In genomic region chr15:48702569-48703239, GRCh38 we compare ENCODE assay signal across 19 cellular contexts. TPM values are rescaled to one million over a fixed set of nuclear protein-coding genes. Genes with fewer than 3 reads are reported as not detected.
DNase-seq lines count a peak whose midpoint lies in the region; ATAC-seq, FAIRE-seq and TF ChIP-seq lines count a peak whose summit lies in the region.
"Had no signal": no experiment of that assay in that cellular context is flagged by ENCODE, and none has a peak within 500 bp of the region (broad histone marks: within the 10 kb centered on the region; RNA-seq: fewer than 3 reads in every experiment).

No MANE protein-coding gene starts in this region.

- no peak for TF ChIP-seq RAD21 in IMR-90 (IDR thresholded peaks at IDR 0.05; ENCODE audit: low read length)

- H3K4ac ChIP-seq in IMR-90 (ENCODE audit: low read depth, low read length) (peak overlapping the region; percentile 76; the same call in 1 of the 2 replicates), mesenchymal stem cell (ENCODE audit: low read depth in 1 of 2, low read length in 2 of 2) (no peak overlapping the region)

- H3K14ac ChIP-seq in IMR-90 (replicated peaks; ENCODE audit: low read depth, low read length) (peak overlapping the region; percentile 69), mesenchymal stem cell (ENCODE audit: low read length in 2 of 2) (no peak overlapping the region)

- H3K27me3 Mint-ChIP-seq in astrocyte (ENCODE audit: low read depth, unreplicated experiment), result no peaks in the 10 kb centered on the region
- H3K27me3 Mint-ChIP-seq: T-helper 17 cell had no signal

- POLR2A ChIA-PET in IMR-90 (lab: Charles Lee; ENCODE audit: unreplicated experiment), result interaction anchor here (0.5 to 0.7 kb wide), 2 partner anchors 9 to 64 kb away, joined by 3 to 4 read pairs; no protein-coding TSS in a partner anchor

- in situ Hi-C loops in IMR-90 (cut with MboI; ENCODE audit: low sequenced_read_pairs), result loop anchor here (25.0 kb wide), 1 partner anchor 1435 kb away; no protein-coding TSS in a partner anchor

- no peaks in the 10 kb centered on the region for H4K20me1 ChIP-seq in IMR-90 (ENCODE audit: insufficient read depth, low read length)
- no peaks in the 10 kb centered on the region for H4K20me1 ChIP-seq in astrocyte (ENCODE audit: insufficient read depth, low read length)

- H3K18ac ChIP-seq in IMR-90 (ENCODE audit: low read depth, low read length) (0 out of 2 replicates have a peak overlapping the region, but pooled peaks have one; percentile 36), mesenchymal stem cell (ENCODE audit: low read depth in 1 of 2, low read length in 2 of 2) (no peak overlapping the region)

- no peak overlapping the region for H2BK12ac ChIP-seq in mesenchymal stem cell (ENCODE audit: low read length in 2 of 2)

- H2AFZ ChIP-seq in IMR-90 (replicated peaks; ENCODE audit: low read length, poor library complexity), result no peak overlapping the region
- no peak overlapping the region for H2AFZ ChIP-seq in astrocyte (ENCODE audit: low read depth, low read length)
- H2AFZ ChIP-seq in mesenchymal stem cell (ENCODE audit: low read depth, low read length), result no peak overlapping the region

- DNase-seq in GM18507 (ENCODE audit: extremely low spot score, insufficient read length, low read depth) (no peak), IMR-90 (no peak), astrocyte (ENCODE audit: low read depth) (no peak), mesenchymal stem cell (no peak), H7 (no peak), lower leg skin (ENCODE audit: low spot score in 2 of 2) (no peak), omental fat pad (ENCODE audit: low spot score) (no peak)
- DNase-seq: ACHN, AML-193, DMS79, KG1, NCI-H1417, NCI-H187 treated with DMSO at 0.1 percent for 48 hours, NCI-H345, NCI-H526, T-helper 17 cell had no signal

- H3K27ac ChIP-seq in IMR-90 (ENCODE audit: insufficient read depth, low read length) (no peak overlapping the region), astrocyte (ENCODE audit: low read depth, low read length) (peak overlapping the region; percentile 10), mesenchymal stem cell (ENCODE audit: low read length, poor library complexity, severe bottlenecking) (no peak overlapping the region)
- H3K27ac ChIP-seq: C4-2B had no signal

- peak overlapping the region; percentile 82 for H2BK20ac ChIP-seq in IMR-90 (ENCODE audit: low read depth, low read length)

- H2AK9ac ChIP-seq in IMR-90 (replicated peaks; ENCODE audit: low read depth, low read length, poor library complexity), result no peak overlapping the region

- H3K27ac Mint-ChIP-seq in astrocyte (ENCODE audit: unreplicated experiment), result peak overlapping the region; percentile 94
- H3K27ac Mint-ChIP-seq: T-helper 17 cell had no signal

- no peak overlapping the region for H3K4me2 ChIP-seq in IMR-90 (ENCODE audit: low read depth, low read length)
- peak overlapping the region; percentile 46 for H3K4me2 ChIP-seq in astrocyte (ENCODE audit: low read length)
- H3K4me2 ChIP-seq in mesenchymal stem cell (ENCODE audit: low read length, poor library complexity, severe bottlenecking), result no peak overlapping the region

- intact Hi-C loops in IMR-90 (cut with micrococcal nuclease), result no loop called here
- intact Hi-C loops in lower leg skin (cut with DNase I; ENCODE audit: low total_unique reads), result no loop called here

- no peak overlapping the region for H2BK5ac ChIP-seq in IMR-90 (ENCODE audit: low read depth, low read length, poor library complexity, severe bottlenecking)
- no peak overlapping the region for H2BK5ac ChIP-seq in mesenchymal stem cell (ENCODE audit: low read depth, low read length, poor library complexity, severe bottlenecking)

- no peak overlapping the region; the same call in 1 of the 2 replicates for H4K5ac ChIP-seq in IMR-90 (ENCODE audit: low read depth, low read length)

- H2BK120ac ChIP-seq in IMR-90 (ENCODE audit: low read depth, low read length) (peak overlapping the region; percentile 82), mesenchymal stem cell (ENCODE audit: low read depth, low read length) (no peak overlapping the region)

- dilution Hi-C loops in IMR-90 (cut with HindIII; ENCODE audit: low sequenced_read_pairs, unreplicated experiment), result no loop called here

- peak overlapping the region; percentile 50; the same call in 1 of the 2 replicates for H4K91ac ChIP-seq in IMR-90 (ENCODE audit: insufficient read depth, low read depth, low read length)
- H4K91ac ChIP-seq in mesenchymal stem cell (ENCODE audit: low read length), result no peak overlapping the region

- peak overlapping the region in 1 of 2 experiments; percentile 70; a peak in 2 of 4 replicates for H4K8ac ChIP-seq in IMR-90 (ENCODE audit: low read depth in 2 of 2, low read length in 2 of 2)
- no peak overlapping the region for H4K8ac ChIP-seq in mesenchymal stem cell (ENCODE audit: low read length)

- no peaks in the 10 kb centered on the region for H3K79me2 ChIP-seq in astrocyte (ENCODE audit: insufficient read depth, low read length)

- H3K9me3 ChIP-seq in IMR-90 (ENCODE audit: control insufficient read depth, insufficient read depth, low read length) (no peaks in the 10 kb centered on the region), astrocyte (ENCODE audit: insufficient read depth, low read depth, low read length) (peaks cover 4% of the 10 kb centered on the region), mesenchymal stem cell (ENCODE audit: control insufficient read depth, low read length) (peaks cover 14% of the 10 kb centered on the region)

- no peak overlapping the region for H3K9ac ChIP-seq in IMR-90 (ENCODE audit: low read depth, low read length)
- H3K9ac ChIP-seq in astrocyte (ENCODE audit: low read length), result no peak overlapping the region
- H3K9ac ChIP-seq in mesenchymal stem cell (ENCODE audit: low read length), result peak overlapping the region; percentile 48

- no peak for TF ChIP-seq CTCF in IMR-90 (conservative IDR thresholded peaks at IDR 0.05; ENCODE audit: low read depth, low read length)
- TF ChIP-seq CTCF in astrocyte (IDR thresholded peaks at IDR 0.05; ENCODE audit: insufficient read depth, low read depth, low read length), result no peak
- no peak for TF ChIP-seq CTCF in lower leg skin (IDR thresholded peaks at IDR 0.05)
- no peak for TF ChIP-seq CTCF in omental fat pad (IDR thresholded peaks at IDR 0.05)

- H3K36me3 Mint-ChIP-seq in astrocyte (ENCODE audit: low read depth, unreplicated experiment), result peaks cover 2% of the 10 kb centered on the region

- H3K27me3 ChIP-seq in IMR-90 (ENCODE audit: control insufficient read depth, insufficient read depth, low read length) (no peaks in the 10 kb centered on the region), astrocyte (ENCODE audit: insufficient read depth, low read length) (no peaks in the 10 kb centered on the region), mesenchymal stem cell (ENCODE audit: control insufficient read depth in 1 of 2, insufficient read depth in 1 of 2, low read length in 2 of 2) (no peaks in the 10 kb centered on the region), H7 (ENCODE audit: control insufficient read depth, insufficient read depth, low read length) (no peaks in the 10 kb centered on the region)

- peak; percentile 56 for ATAC-seq in IMR-90 (ENCODE audit: low read depth)
- ATAC-seq in omental fat pad (ENCODE audit: low FRiP score), result no peak
- ATAC-seq in HG03097 (IDR thresholded peaks at IDR 0.05; ENCODE audit: low FRiP score, unreplicated experiment), result no peak
- ATAC-seq: T-helper 17 cell had no signal

- CTCF ChIA-PET in IMR-90 (lab: Yijun Ruan, JAX), result no interaction called here

- no peak for TF ChIP-seq POLR2A in IMR-90 (IDR thresholded peaks at IDR 0.05; ENCODE audit: low read depth, low read length)
- TF ChIP-seq POLR2A in lower leg skin (IDR thresholded peaks at IDR 0.05), result no peak

- H2AK5ac ChIP-seq in IMR-90 (ENCODE audit: low read depth, low read length) (peak overlapping the region; percentile 13; the same call in 1 of the 2 replicates), mesenchymal stem cell (ENCODE audit: low read length, severe bottlenecking) (no peak overlapping the region)

- FAIRE-seq in GM18507 (lab: Jason Lieb, UNC) (peak; percentile 26), astrocyte (lab: Jason Lieb, UNC) (no peak)
- FAIRE-seq: H1 had no signal

- H2BK15ac ChIP-seq in IMR-90 (ENCODE audit: low read depth, low read length), result peak overlapping the region; percentile 70; the same call in 1 of the 3 replicates
- H2BK15ac ChIP-seq in mesenchymal stem cell (ENCODE audit: low read depth, poor library complexity, severe bottlenecking), result no peak overlapping the region

- peaks cover 2% of the 10 kb centered on the region; the same call in 1 of the 2 replicates for H3K4me1 ChIP-seq in IMR-90 (ENCODE audit: control insufficient read depth, insufficient read depth, low read length)
- H3K4me1 ChIP-seq in astrocyte (ENCODE audit: insufficient read depth, low read length), result peaks cover 7% of the 10 kb centered on the region
- no peaks in the 10 kb centered on the region for H3K4me1 ChIP-seq in mesenchymal stem cell (ENCODE audit: control insufficient read depth, insufficient read depth, low read depth, low read length)

- H3K4me3 ChIP-seq in IMR-90 (ENCODE audit: insufficient read depth, low read depth, low read length) (no peak overlapping the region), astrocyte (ENCODE audit: insufficient read depth, low read depth, low read length) (no peak overlapping the region), mesenchymal stem cell (ENCODE audit: insufficient read depth in 1 of 2, low read depth in 1 of 2, low read length in 2 of 2) (no peak overlapping the region), H7 (ENCODE audit: insufficient read depth, low read depth, low read length) (no peak overlapping the region), lower leg skin (ENCODE audit: low read depth, poor library complexity, severe bottlenecking) (no peak overlapping the region)

- H3K36me3 ChIP-seq in IMR-90 (ENCODE audit: control insufficient read depth, insufficient read depth, low read length) (no peaks in the 10 kb centered on the region), astrocyte (ENCODE audit: insufficient read depth, low read length) (no peaks in the 10 kb centered on the region), mesenchymal stem cell (ENCODE audit: control insufficient read depth in 1 of 2, insufficient read depth in 2 of 2, low read depth in 1 of 2, low read length in 2 of 2) (no peaks in the 10 kb centered on the region), H7 (replicated peaks; ENCODE audit: control insufficient read depth, insufficient read depth, low read length) (no peaks in the 10 kb centered on the region)

- WGBS in IMR-90 (ENCODE audit: extremely low coverage in 2 of 2, insufficient read length in 1 of 2), 2 experiments, result no CpG with 5 or more reads among the region's 2 CpGs
- 93% methylated on average over 1 of the region's 2 CpGs for WGBS in mesenchymal stem cell
- 85 to 88% methylated on average over 2 of the region's 2 CpGs for WGBS in lower leg skin, 2 donors

- H3K9me1 ChIP-seq in IMR-90 (ENCODE audit: insufficient read depth, low read length), result no peaks in the 10 kb centered on the region

- H3K4me3 Mint-ChIP-seq in astrocyte (ENCODE audit: unreplicated experiment), result no peak overlapping the region
- H3K4me3 Mint-ChIP-seq: T-helper 17 cell had no signal

- no peaks in the 10 kb centered on the region for H3K79me1 ChIP-seq in IMR-90 (ENCODE audit: low read depth in 1 of 2, low read length in 2 of 2)
- H3K79me1 ChIP-seq in mesenchymal stem cell (replicated peaks; ENCODE audit: low read length, poor library complexity, severe bottlenecking), result no peaks in the 10 kb centered on the region

- BruUV-seq in IMR-90 (replicated peaks; lab: Mats Ljungman, UMichigan), result no TSS peak

- peaks cover 5% of the 10 kb centered on the region for H3K9me3 Mint-ChIP-seq in astrocyte (ENCODE audit: unreplicated experiment)

- H3K56ac ChIP-seq in IMR-90 (ENCODE audit: extremely low read depth, insufficient read depth, low read length), result no peak overlapping the region

- peaks cover 11% of the 10 kb centered on the region for H3K4me1 Mint-ChIP-seq in astrocyte (ENCODE audit: low read depth, unreplicated experiment)
- H3K4me1 Mint-ChIP-seq: T-helper 17 cell had no signal

- H3K23ac ChIP-seq in IMR-90 (ENCODE audit: low read depth, low read length) (peak overlapping the region; percentile 60; the same call in 1 of the 2 replicates), mesenchymal stem cell (ENCODE audit: low read length in 2 of 2) (no peak overlapping the region)

RNA-seq across cellular contexts. Expression of gene FBN1, which starts 57.2 kb away (rescaled TPM):
- 283 and 326 TPM in 2 replicates for total RNA-seq in IMR-90 (2012; rRNA removed)
- 130 and 134 TPM in 2 replicates for polyA plus RNA-seq in IMR-90 (2012; rRNA removed)
- polyA plus RNA-seq in IMR-90 (2012; cell fraction: cytosol; rRNA removed), result 90.0 and 130 TPM in 2 replicates
- polyA plus RNA-seq in IMR-90 (2012; cell fraction: nucleus; rRNA removed; ENCODE audit: low replicate concordance), result 150 and 261 TPM in 2 replicates
- total RNA-seq in astrocyte, result 210 and 298 TPM in 2 replicates
- 170 TPM for polyA plus RNA-seq in mesenchymal stem cell (2013, experiment 1 of 2)
- 151 TPM for polyA plus RNA-seq in mesenchymal stem cell (2013, experiment 2 of 2)
- 3.9 and 5.5 TPM in 2 replicates for total RNA-seq in H7 (2014; rRNA removed; shearing (Covaris generic))
- 10 to 100 TPM; 15.0 to 59.3 (median 24.0) TPM for total RNA-seq in lower leg skin
- total RNA-seq in omental fat pad, result 100 to 1,000 TPM in 3 of 4 donors, 10 to 100 TPM in 1; 91.5 to 413 (median 137) TPM
